Comparison of ENCODE assay signal across 8 cellular contexts in genomic region chr6:125154184-125155135, GRCh38. TPM values are rescaled to one million over a fixed set of nuclear protein-coding genes. Genes with fewer than 3 reads are reported as not detected.
DNase-seq lines count a peak whose midpoint lies in the region; ATAC-seq and TF ChIP-seq lines count a peak whose summit lies in the region.

No MANE protein-coding gene starts in this region.

- DNase-seq in AG04450 (ENCODE audit: low read depth, low spot score) (no peak), RKO (ENCODE audit: low spot score) (peak; percentile 39), cerebellar cortex (ENCODE audit: low spot score) (peak; percentile 14), left kidney (ENCODE audit: low read depth, low spot score) (peak; percentile 76), NOMO-1 treated with dmso at 0.1 percent for 144 hours (lab: John Stamatoyannopoulos, UW; ENCODE audit: unreplicated experiment) (no peak)

- peaks cover 3% of the 10 kb centered on the region for H3K27me3 ChIP-seq in AG04450 (ENCODE audit: control insufficient read depth, insufficient read depth, low read length)

- H3K27me3 Mint-ChIP-seq in stimulated activated memory B cell treated with anti-CD40 and anti-IgM and Interleukin-4, amounts not matched to agents 10 μg/mL and 1 μg/mL and 100 μg/mL, for 72 hours = peaks cover 35% of the 10 kb centered on the region

- peaks cover 3% of the 10 kb centered on the region for H3K9me3 Mint-ChIP-seq in stimulated activated memory B cell treated with anti-CD40 and anti-IgM and Interleukin-4, amounts not matched to agents 10 μg/mL and 1 μg/mL and 100 μg/mL, for 72 hours

- H3K4me3 ChIP-seq in AG04450 (ENCODE audit: low read depth, low read length) = peak overlapping the region; percentile 70

- H3K4me1 Mint-ChIP-seq in stimulated activated memory B cell treated with anti-CD40 and anti-IgM and Interleukin-4, amounts not matched to agents 10 μg/mL and 1 μg/mL and 100 μg/mL, for 72 hours = no peaks in the 10 kb centered on the region

- H3K9me3 ChIP-seq in AG04450 (ENCODE audit: control insufficient read depth, insufficient read depth, low read length) = no peaks in the 10 kb centered on the region; the same call in 1 of the 2 replicates

- no peak for TF ChIP-seq CTCF in AG04450 (IDR thresholded peaks at IDR 0.05; ENCODE audit: low read depth, low read length)

- H3K4me3 Mint-ChIP-seq in stimulated activated memory B cell treated with anti-CD40 and anti-IgM and Interleukin-4, amounts not matched to agents 10 μg/mL and 1 μg/mL and 100 μg/mL, for 72 hours = peak overlapping the region; percentile 63

- CTCF ChIA-PET in AG04450 (lab: Charles Lee) = interaction anchor here (0.7 to 2.4 kb wide), 25 partner anchors 8 to 602 kb away, joined by 3 to 12 read pairs (median 4); partner anchors contain the start of gene HDDC2

- no peak overlapping the region for H3K27ac ChIP-seq in AG04450 (ENCODE audit: low read depth, low read length)

- POLR2A ChIA-PET in AG04450 (lab: Yijun Ruan, JAX) = no interaction called here

- ATAC-seq in GM19395 (IDR thresholded peaks at IDR 0.05; ENCODE audit: unreplicated experiment) = peak; percentile 35
- ATAC-seq in stimulated activated memory B cell treated with anti-CD40 and anti-IgM and Interleukin-4, amounts not matched to agents 10 μg/mL and 1 μg/mL and 100 μg/mL, for 72 hours = peak; percentile 15
- ATAC-seq in GM19351 (IDR thresholded peaks at IDR 0.05; ENCODE audit: unreplicated experiment) = no peak

- no peak overlapping the region for H3K27ac Mint-ChIP-seq in stimulated activated memory B cell treated with anti-CD40 and anti-IgM and Interleukin-4, amounts not matched to agents 10 μg/mL and 1 μg/mL and 100 μg/mL, for 72 hours

- H3K36me3 Mint-ChIP-seq in stimulated activated memory B cell treated with anti-CD40 and anti-IgM and Interleukin-4, amounts not matched to agents 10 μg/mL and 1 μg/mL and 100 μg/mL, for 72 hours = no peaks in the 10 kb centered on the region

RNA-seq across cellular contexts. Expression of gene TPD52L1, which starts 0.9 kb away (rescaled TPM):
- polyA plus RNA-seq in AG04450 (2011; rRNA removed) = 10.9 and 11.1 TPM in 2 replicates
- 4.3 and 4.5 TPM in 2 replicates for polyA minus RNA-seq in AG04450 (2011; rRNA and poly(A)+ RNA removed)

Comparison
In these comparisons a context has a peak if more than half of its experiments do, and no peak if none do; other contexts are left out.
1. DNase-seq: peak in RKO (single experiment), cerebellar cortex (single experiment) and left kidney (single experiment); none in AG04450 (single experiment) and NOMO-1 treated with dmso at 0.1 percent for 144 hours (single experiment).